17 cellular contexts compared by ENCODE assay signal in genomic region chr6:10315034-10315433, GRCh38.
DNase-seq lines count a peak whose midpoint lies in the region; ATAC-seq and TF ChIP-seq lines count a peak whose summit lies in the region.
"Had no signal": no experiment of that assay in that cellular context is flagged by ENCODE, and none has a peak within 500 bp of the region (broad histone marks: within the 10 kb centered on the region; RNA-seq: fewer than 3 reads in every experiment).

No MANE protein-coding gene starts in this region.

- H3K36me3 Mint-ChIP-seq in HFFc6 (ENCODE audit: low read depth): no peaks in the 10 kb centered on the region; the same call in 1 of the 2 replicates

- no peak for ATAC-seq in lower lobe of right lung
- ATAC-seq in GM21447 (IDR thresholded peaks at IDR 0.05; ENCODE audit: unreplicated experiment): no peak
- ATAC-seq: left lung, T-helper 17 cell had no signal

- WGBS in hepatocyte (ENCODE audit: low lambda C conversion rate, missing lambda C conversion rate): 43% methylated on average over 8 of the region's 8 CpGs

- H3K27ac Mint-ChIP-seq in HFFc6: peak overlapping the region; percentile 89
- H3K27ac Mint-ChIP-seq: activated T-helper 2 cell treated with anti-CD3 and anti-CD28 coated beads, Interferon-gamma antibody, Interleukin-2, Interleukin-4, amounts not matched to agents 10 μg/mL and 5 μg/mL and 100 μg/mL, durations not matched to agents 14 hours and 24 hours and 36 hours; T-helper 17 cell had no signal

- intact Hi-C loops in lower lobe of right lung (cut with DNase I): no loop called here

- peaks cover 51% of the 10 kb centered on the region for H3K4me1 Mint-ChIP-seq in HFFc6 (ENCODE audit: low read depth)
- H3K4me1 Mint-ChIP-seq: T-helper 17 cell had no signal

- no peaks in the 10 kb centered on the region for H3K9me3 Mint-ChIP-seq in HFFc6

- TF ChIP-seq CTCF in HFFc6 (IDR thresholded peaks at IDR 0.05) (no peak), hepatocyte (IDR thresholded peaks at IDR 0.05; ENCODE audit: poor library complexity) (no peak), lower lobe of right lung (IDR thresholded peaks at IDR 0.05) (no peak)

- no peak overlapping the region for H2AFZ ChIP-seq in hepatocyte

- H3K4me3 ChIP-seq in hepatocyte: no peak overlapping the region
- H3K4me3 ChIP-seq in rectal smooth muscle tissue (ENCODE audit: low read length): no peak overlapping the region
- H3K4me3 ChIP-seq in lower lobe of right lung: no peak overlapping the region
- H3K4me3 ChIP-seq: cardiac muscle cell, left lung had no signal

- no peaks in the 10 kb centered on the region for H3K79me2 ChIP-seq in hepatocyte

- in situ Hi-C loops in SK-MEL-5 (cut with HindIII; ENCODE audit: low pct_unique_long_range_greater_than_20kb, low sequenced_read_pairs): no loop called here

- H3K4me2 ChIP-seq in hepatocyte: no peak overlapping the region

- H3K9ac ChIP-seq in rectal smooth muscle tissue (ENCODE audit: low read length): no peak overlapping the region

- H3K4me1 ChIP-seq in hepatocyte (ENCODE audit: insufficient read depth) (peaks cover 11% of the 10 kb centered on the region), rectal smooth muscle tissue (ENCODE audit: control insufficient read depth, insufficient read depth, low read length) (peaks cover 4% of the 10 kb centered on the region), lower lobe of right lung (no peaks in the 10 kb centered on the region)
- H3K4me1 ChIP-seq: left lung had no signal

- H3K9me3 ChIP-seq in hepatocyte (ENCODE audit: low read depth) (no peaks in the 10 kb centered on the region), lower lobe of right lung (no peaks in the 10 kb centered on the region)
- H3K9me3 ChIP-seq: left lung had no signal

- H3K4me3 Mint-ChIP-seq in HFFc6: peak overlapping the region; percentile 85; the same call in 1 of the 2 replicates
- H3K4me3 Mint-ChIP-seq: T-helper 17 cell had no signal

- H3K27ac ChIP-seq in hepatocyte (peak overlapping the region; percentile 13), rectal smooth muscle tissue (ENCODE audit: low read depth, low read length) (peak overlapping the region; percentile 60), lower lobe of right lung (no peak overlapping the region)
- H3K27ac ChIP-seq: cardiac muscle cell, left lung had no signal

- H3K27me3 ChIP-seq in hepatocyte (no peaks in the 10 kb centered on the region), rectal smooth muscle tissue (ENCODE audit: control insufficient read depth, insufficient read depth, low read length) (no peaks in the 10 kb centered on the region), lower lobe of right lung (ENCODE audit: low read depth) (peaks cover 12% of the 10 kb centered on the region)
- H3K27me3 ChIP-seq: cardiac muscle cell had no signal

- no peaks in the 10 kb centered on the region; the same call in none of the 2 replicates for H3K27me3 Mint-ChIP-seq in HFFc6 (ENCODE audit: insufficient read depth)

- DNase-seq in HFFc6: no peak
- DNase-seq in SK-MEL-5 (ENCODE audit: low read depth, low spot score): peak; percentile 42
- DNase-seq in hepatocyte (ENCODE audit: low spot score): no peak
- DNase-seq in NOMO-1 treated with dmso at 0.1 percent for 144 hours (lab: John Stamatoyannopoulos, UW; ENCODE audit: unreplicated experiment): no peak
- DNase-seq in lower lobe of right lung: no peak
- DNase-seq: activated CD4-positive, CD25-positive, alpha-beta regulatory T cell treated with anti-CD3 and anti-CD28 coated beads, Interleukin-2, amount 50 U/mL, for 72 hours; effector memory CD4-positive, alpha-beta T cell; KBM-7; left lung; SHP77; stimulated activated CD4-positive, alpha-beta T cell treated with anti-CD3 and anti-CD28 coated beads, Interleukin-4, amount 100 ng/mL, for 4 hours; stimulated activated CD8-positive, alpha-beta memory T cell treated with anti-CD3 and anti-CD28 coated beads, Interleukin-4, amount 100 ng/mL, for 48 hours; T-helper 17 cell had no signal

- no peaks in the 10 kb centered on the region for H4K20me1 ChIP-seq in hepatocyte (ENCODE audit: insufficient read depth, poor library complexity, severe bottlenecking)

- H3K36me3 ChIP-seq in hepatocyte (replicated peaks; ENCODE audit: insufficient read depth, low read depth) (no peaks in the 10 kb centered on the region), rectal smooth muscle tissue (ENCODE audit: control insufficient read depth, insufficient read depth, low read length) (no peaks in the 10 kb centered on the region), lower lobe of right lung (no peaks in the 10 kb centered on the region)
- H3K36me3 ChIP-seq: cardiac muscle cell, left lung had no signal

- H3K9me2 ChIP-seq in hepatocyte (replicated peaks; ENCODE audit: insufficient read depth): no peaks in the 10 kb centered on the region
